Comparison of ENCODE assay signal across 35 cellular contexts in the genomic region with DNA sequence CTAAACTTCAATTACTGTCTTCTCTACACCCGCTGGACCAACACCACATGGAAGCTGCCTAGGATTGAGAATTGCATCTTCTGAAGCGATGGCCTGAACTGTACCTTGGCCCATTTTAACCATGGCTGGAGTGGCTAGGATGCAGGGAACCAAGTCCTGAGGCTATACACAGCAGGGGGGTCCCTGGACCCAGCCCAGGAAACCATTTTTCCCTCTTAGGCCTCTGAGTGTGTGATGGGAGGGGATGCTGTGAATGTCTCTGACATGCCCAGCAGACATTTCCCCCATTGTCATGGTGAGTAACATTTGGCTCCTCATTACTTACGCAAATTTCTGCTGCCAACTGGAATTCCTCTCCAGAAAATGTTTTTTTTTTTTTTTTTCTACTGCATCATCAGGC.
"Had no signal": no experiment of that assay in that cellular context is flagged by ENCODE, and none has a peak within 500 bp of the region (broad histone marks: within the 10 kb centered on the region; RNA-seq: fewer than 3 reads in every experiment).

No MANE protein-coding gene starts in this region.

- H3K36me3 Mint-ChIP-seq: activated CD4-positive, alpha-beta memory T cell treated with anti-CD3 and anti-CD28 coated beads for 36 hours; activated CD8-positive, alpha-beta memory T cell treated with anti-CD3 and anti-CD28 coated beads, Interleukin-2, amount 10 ng/mL, durations not matched to agents 7 days and 5 days; activated naive CD4-positive, alpha-beta T cell treated with anti-CD3 and anti-CD28 coated beads, Interleukin-2, amount 50 U/mL, for 24 hours; activated naive CD8-positive, alpha-beta T cell treated with anti-CD3 and anti-CD28 coated beads for 36 hours had no signal

- H3K4me3 Mint-ChIP-seq: activated CD4-positive, alpha-beta memory T cell treated with anti-CD3 and anti-CD28 coated beads for 36 hours; activated CD4-positive, alpha-beta T cell treated with anti-CD3 and anti-CD28 coated beads for 36 hours; activated CD4-positive, alpha-beta T cell treated with anti-CD3 and anti-CD28 coated beads, Interleukin-2, amount 10 ng/mL, durations not matched to agents 24 days and 14 days; activated CD8-positive, alpha-beta memory T cell treated with anti-CD3 and anti-CD28 coated beads, Interleukin-2, amount 10 ng/mL, durations not matched to agents 7 days and 5 days; activated CD8-positive, alpha-beta T cell treated with anti-CD3 and anti-CD28 coated beads, Interleukin-2, amount 10 ng/mL, durations not matched to agents 7 days and 5 days; activated naive CD4-positive, alpha-beta T cell treated with anti-CD3 and anti-CD28 coated beads for 36 hours; activated naive CD4-positive, alpha-beta T cell treated with anti-CD3 and anti-CD28 coated beads, Interleukin-2, amount 50 U/mL, for 24 hours; activated naive CD8-positive, alpha-beta T cell treated with anti-CD3 and anti-CD28 coated beads for 36 hours; activated naive CD8-positive, alpha-beta T cell treated with anti-CD3 and anti-CD28 coated beads, Interleukin-2, amount 50 U/mL, for 24 hours; activated T-helper 1 cell treated with anti-CD3 and anti-CD28 coated beads, Interleukin-12 subunit alpha, Interleukin-12 subunit beta, Interleukin-2, Interleukin-4 antibody, amounts not matched to agents 30 ng/mL and 10 ng/mL and 1 ng/mL, durations not matched to agents 14 hours and 24 hours and 36 hours; effector memory CD8-positive, alpha-beta T cell; T-helper 17 cell; T-helper 2 cell treated with Interferon-gamma antibody and Interleukin-4, amounts not matched to agents 5 μg/mL and 100 μg/mL, for 36 hours had no signal

- H3K4me1 Mint-ChIP-seq: activated CD4-positive, alpha-beta T cell treated with anti-CD3 and anti-CD28 coated beads for 36 hours; activated CD4-positive, alpha-beta T cell treated with anti-CD3 and anti-CD28 coated beads, Interleukin-2, amount 10 ng/mL, durations not matched to agents 24 days and 14 days; activated CD8-positive, alpha-beta memory T cell treated with anti-CD3 and anti-CD28 coated beads, Interleukin-2, amount 10 ng/mL, durations not matched to agents 7 days and 5 days; activated naive CD4-positive, alpha-beta T cell treated with anti-CD3 and anti-CD28 coated beads, Interleukin-2, amount 50 U/mL, for 24 hours; activated naive CD8-positive, alpha-beta T cell treated with anti-CD3 and anti-CD28 coated beads for 36 hours; activated naive CD8-positive, alpha-beta T cell treated with anti-CD3 and anti-CD28 coated beads, Interleukin-2, amount 50 U/mL, for 24 hours; T-helper 17 cell had no signal

- ATAC-seq: activated CD4-positive, alpha-beta T cell treated with anti-CD3 and anti-CD28 coated beads for 36 hours; activated CD8-positive, alpha-beta memory T cell treated with anti-CD3 and anti-CD28 coated beads, Interleukin-2, amount 10 ng/mL, durations not matched to agents 7 days and 5 days; activated CD8-positive, alpha-beta T cell treated with anti-CD3 and anti-CD28 coated beads, Interleukin-2, amount 10 ng/mL, durations not matched to agents 7 days and 5 days; activated naive CD8-positive, alpha-beta T cell treated with anti-CD3 and anti-CD28 coated beads, Interleukin-2, amount 50 U/mL, for 24 hours; body of pancreas; effector memory CD8-positive, alpha-beta T cell; gastroesophageal sphincter; heart left ventricle; T-helper 17 cell had no signal

- H3K27ac Mint-ChIP-seq: activated CD4-positive, alpha-beta memory T cell treated with anti-CD3 and anti-CD28 coated beads for 36 hours; activated CD4-positive, alpha-beta T cell treated with anti-CD3 and anti-CD28 coated beads for 36 hours; activated CD4-positive, alpha-beta T cell treated with anti-CD3 and anti-CD28 coated beads, Interleukin-2, amount 10 ng/mL, durations not matched to agents 24 days and 14 days; activated CD8-positive, alpha-beta memory T cell treated with anti-CD3 and anti-CD28 coated beads, Interleukin-2, amount 10 ng/mL, durations not matched to agents 7 days and 5 days; activated CD8-positive, alpha-beta T cell treated with anti-CD3 and anti-CD28 coated beads, Interleukin-2, amount 10 ng/mL, durations not matched to agents 7 days and 5 days; activated naive CD4-positive, alpha-beta T cell treated with anti-CD3 and anti-CD28 coated beads for 36 hours; activated naive CD4-positive, alpha-beta T cell treated with anti-CD3 and anti-CD28 coated beads, Interleukin-2, amount 50 U/mL, for 24 hours; activated naive CD8-positive, alpha-beta T cell treated with anti-CD3 and anti-CD28 coated beads for 36 hours; activated naive CD8-positive, alpha-beta T cell treated with anti-CD3 and anti-CD28 coated beads, Interleukin-2, amount 50 U/mL, for 24 hours; activated T-helper 1 cell treated with anti-CD3 and anti-CD28 coated beads, Interleukin-12 subunit alpha, Interleukin-12 subunit beta, Interleukin-2, Interleukin-4 antibody, amounts not matched to agents 30 ng/mL and 10 ng/mL and 1 ng/mL, durations not matched to agents 14 hours and 24 hours and 36 hours; activated T-helper 2 cell treated with anti-CD3 and anti-CD28 coated beads, Interferon-gamma antibody, Interleukin-2, Interleukin-4, amounts not matched to agents 10 μg/mL and 5 μg/mL and 100 μg/mL, durations not matched to agents 14 hours and 24 hours and 36 hours; effector memory CD8-positive, alpha-beta T cell; T-helper 17 cell; T-helper 2 cell treated with Interferon-gamma antibody and Interleukin-4, amounts not matched to agents 5 μg/mL and 100 μg/mL, for 36 hours had no signal

- H3K9me3 Mint-ChIP-seq: activated CD4-positive, alpha-beta T cell treated with anti-CD3 and anti-CD28 coated beads, Interleukin-2, amount 10 ng/mL, durations not matched to agents 24 days and 14 days had no signal

- DNase-seq: activated CD4-positive, alpha-beta memory T cell treated with anti-CD3 and anti-CD28 coated beads for 36 hours; activated CD4-positive, alpha-beta T cell treated with anti-CD3 and anti-CD28 coated beads for 36 hours; activated CD4-positive, alpha-beta T cell treated with anti-CD3 and anti-CD28 coated beads, Interleukin-2, amount 10 ng/mL, durations not matched to agents 24 days and 14 days; activated CD4-positive, CD25-positive, alpha-beta regulatory T cell; activated CD4-positive, CD25-positive, alpha-beta regulatory T cell treated with anti-CD3 and anti-CD28 coated beads, Interleukin-2, amount 50 U/mL, for 72 hours; activated CD8-positive, alpha-beta memory T cell treated with anti-CD3 and anti-CD28 coated beads, Interleukin-2, amount 10 ng/mL, durations not matched to agents 7 days and 5 days; activated CD8-positive, alpha-beta memory T cell treated with anti-CD3 and anti-CD28 coated beads, Interleukin-2, amount 50 U/mL, for 4 hours; activated CD8-positive, alpha-beta T cell treated with anti-CD3 and anti-CD28 coated beads, Interleukin-2, amount 10 ng/mL, durations not matched to agents 7 days and 5 days; activated effector memory CD4-positive, alpha-beta T cell treated with anti-CD3 and anti-CD28 coated beads, Interleukin-2, amount 50 U/mL, for 16 hours; activated naive CD4-positive, alpha-beta T cell treated with anti-CD3 and anti-CD28 coated beads for 36 hours; activated naive CD8-positive, alpha-beta T cell treated with anti-CD3 and anti-CD28 coated beads for 36 hours; activated naive CD8-positive, alpha-beta T cell treated with anti-CD3 and anti-CD28 coated beads, Interleukin-2, amount 50 U/mL, for 24 hours; activated T-cell treated with anti-CD3 and anti-CD28 coated beads, Interleukin-2, amount 50 U/mL, for 1 hour; activated T-cell treated with anti-CD3 and anti-CD28 coated beads, Interleukin-2, amount 50 U/mL, for 48 hours; adrenal gland; amygdala; aorta; body of pancreas; caudate nucleus; cortex of kidney; dermis blood vessel endothelial cell; effector CD4-positive, alpha-beta T cell; effector memory CD8-positive, alpha-beta T cell; esophagus squamous epithelium; foreskin melanocyte; heart left ventricle; T-helper 1 cell; T-helper 17 cell; T1000; WERI-Rb-1 had no signal

- H3K27me3 Mint-ChIP-seq: activated CD4-positive, alpha-beta memory T cell treated with anti-CD3 and anti-CD28 coated beads for 36 hours; activated CD4-positive, alpha-beta T cell treated with anti-CD3 and anti-CD28 coated beads for 36 hours; activated CD4-positive, alpha-beta T cell treated with anti-CD3 and anti-CD28 coated beads, Interleukin-2, amount 10 ng/mL, durations not matched to agents 24 days and 14 days; activated CD8-positive, alpha-beta memory T cell treated with anti-CD3 and anti-CD28 coated beads, Interleukin-2, amount 10 ng/mL, durations not matched to agents 7 days and 5 days; activated naive CD4-positive, alpha-beta T cell treated with anti-CD3 and anti-CD28 coated beads, Interleukin-2, amount 50 U/mL, for 24 hours; activated naive CD8-positive, alpha-beta T cell treated with anti-CD3 and anti-CD28 coated beads for 36 hours; activated naive CD8-positive, alpha-beta T cell treated with anti-CD3 and anti-CD28 coated beads, Interleukin-2, amount 50 U/mL, for 24 hours; effector memory CD8-positive, alpha-beta T cell; T-helper 17 cell had no signal
